11 cellular contexts compared by ENCODE assay signal in the genomic region with DNA sequence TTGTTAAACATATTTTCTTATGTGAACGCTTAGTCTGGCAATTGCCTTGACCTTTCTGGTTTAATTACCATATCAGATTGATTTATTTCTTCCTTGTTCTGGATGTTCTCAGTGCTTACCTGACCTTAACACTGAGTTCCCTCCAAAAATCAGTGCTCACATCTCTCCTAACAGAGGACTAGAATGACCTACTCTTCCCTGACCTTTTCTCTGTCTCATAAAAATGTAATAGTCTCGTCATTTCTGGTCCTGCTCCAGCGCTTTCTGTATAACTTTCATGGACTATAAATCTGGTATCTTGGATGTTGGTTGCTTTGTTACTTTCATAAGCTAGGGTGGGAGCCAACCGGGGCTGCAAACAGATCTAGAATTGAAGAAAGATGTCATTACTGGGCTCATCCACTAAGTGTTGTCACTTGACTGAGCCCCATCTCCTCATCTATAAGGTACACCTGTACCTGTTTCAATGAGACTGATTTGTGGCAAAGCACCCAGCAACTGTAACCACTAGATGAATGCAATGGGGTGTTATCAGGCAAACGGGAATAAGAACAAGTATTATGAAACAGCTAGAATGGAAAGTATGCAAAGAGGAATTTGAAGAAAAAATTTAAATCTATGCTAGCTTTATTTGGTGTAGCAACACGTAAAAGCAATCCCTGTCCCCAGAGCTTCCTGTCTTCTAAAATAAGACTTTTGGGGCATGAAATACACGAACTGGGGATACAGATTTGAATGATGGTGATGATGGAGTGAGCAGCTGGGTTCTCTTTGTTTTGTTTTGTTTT. TPM values are rescaled to one million over a fixed set of nuclear protein-coding genes. Genes with fewer than 3 reads are reported as not detected.
DNase-seq lines count a peak whose midpoint lies in the region; ATAC-seq and TF ChIP-seq lines count a peak whose summit lies in the region.
"Had no signal": no experiment of that assay in that cellular context is flagged by ENCODE, and none has a peak within 500 bp of the region (broad histone marks: within the 10 kb centered on the region; RNA-seq: fewer than 3 reads in every experiment).

No MANE protein-coding gene starts in this region.

- no peaks in the 10 kb centered on the region for H3K9me3 Mint-ChIP-seq in activated naive CD8-positive, alpha-beta T cell treated with anti-CD3 and anti-CD28 coated beads, Interleukin-2, amount 50 U/mL, for 24 hours

- H3K36me3 Mint-ChIP-seq in activated naive CD8-positive, alpha-beta T cell treated with anti-CD3 and anti-CD28 coated beads, Interleukin-2, amount 50 U/mL, for 24 hours (ENCODE audit: low read depth) = no peaks in the 10 kb centered on the region

- in situ Hi-C loops in G401 (cut with HindIII; ENCODE audit: low sequenced_read_pairs) = no loop called here

- no peak for TF ChIP-seq POLR2A in vagina (IDR thresholded peaks at IDR 0.05)

- TF ChIP-seq CTCF in right atrium auricular region (IDR thresholded peaks at IDR 0.05) (no peak), lower lobe of right lung (IDR thresholded peaks at IDR 0.05) (no peak), vagina (IDR thresholded peaks at IDR 0.05) (no peak)

- intact Hi-C loops in left cardiac atrium (cut with DNase I) = no loop called here
- intact Hi-C loops in lower lobe of right lung (cut with DNase I) = no loop called here
- intact Hi-C loops in vagina (cut with DNase I) = no loop called here

- H3K36me3 ChIP-seq in right atrium auricular region (no peaks in the 10 kb centered on the region), lower lobe of right lung (no peaks in the 10 kb centered on the region), vagina (no peaks in the 10 kb centered on the region)
- H3K36me3 ChIP-seq: cardiac muscle cell had no signal

- H3K9me3 ChIP-seq in right atrium auricular region (no peaks in the 10 kb centered on the region), lower lobe of right lung (no peaks in the 10 kb centered on the region), vagina (no peaks in the 10 kb centered on the region)

- H3K27me3 ChIP-seq in right atrium auricular region (no peaks in the 10 kb centered on the region), lower lobe of right lung (ENCODE audit: low read depth) (peaks cover 17% of the 10 kb centered on the region), vagina (no peaks in the 10 kb centered on the region)
- H3K27me3 ChIP-seq: cardiac muscle cell had no signal

- H3K4me3 Mint-ChIP-seq in activated naive CD8-positive, alpha-beta T cell treated with anti-CD3 and anti-CD28 coated beads, Interleukin-2, amount 50 U/mL, for 24 hours = peak overlapping the region; percentile 19

- DNase-seq in right atrium auricular region (ENCODE audit: low spot score) (no peak), left cardiac atrium (no peak), lower lobe of right lung (no peak), vagina (ENCODE audit: extremely low spot score in 2 of 2) (no peak), HPDE6-E6E7 (ENCODE audit: extremely low spot score) (no peak), mucosa of gallbladder (ENCODE audit: low spot score) (no peak), G401 (ENCODE audit: low spot score) (no peak)
- no peak for DNase-seq in activated naive CD8-positive, alpha-beta T cell treated with anti-CD3 and anti-CD28 coated beads, Interleukin-2, amount 50 U/mL, for 24 hours

- H3K4me1 Mint-ChIP-seq in activated naive CD8-positive, alpha-beta T cell treated with anti-CD3 and anti-CD28 coated beads, Interleukin-2, amount 50 U/mL, for 24 hours = peaks cover 38% of the 10 kb centered on the region

- no peak overlapping the region for H3K27ac Mint-ChIP-seq in activated naive CD8-positive, alpha-beta T cell treated with anti-CD3 and anti-CD28 coated beads, Interleukin-2, amount 50 U/mL, for 24 hours

- H3K4me3 ChIP-seq in right atrium auricular region (no peak overlapping the region), lower lobe of right lung (no peak overlapping the region), vagina (no peak overlapping the region)

- ATAC-seq in left cardiac atrium (no peak), lower lobe of right lung (no peak)
- no peak for ATAC-seq in activated naive CD8-positive, alpha-beta T cell treated with anti-CD3 and anti-CD28 coated beads, Interleukin-2, amount 50 U/mL, for 24 hours
- ATAC-seq: sciatic nerve had no signal

- peaks cover 38% of the 10 kb centered on the region for H3K27me3 Mint-ChIP-seq in activated naive CD8-positive, alpha-beta T cell treated with anti-CD3 and anti-CD28 coated beads, Interleukin-2, amount 50 U/mL, for 24 hours

- H3K4me1 ChIP-seq in right atrium auricular region (peaks cover 0 to 67% of the 10 kb centered on the region in 2 donors), lower lobe of right lung (peaks cover 54% of the 10 kb centered on the region), vagina (peaks cover 66% of the 10 kb centered on the region)

- peak overlapping the region; percentile 42 to 77 for H3K27ac ChIP-seq in right atrium auricular region
- peak overlapping the region; percentile 40 for H3K27ac ChIP-seq in lower lobe of right lung
- peak overlapping the region; percentile 78 for H3K27ac ChIP-seq in vagina
- H3K27ac ChIP-seq: cardiac muscle cell had no signal

RNA-seq across cellular contexts. Expression of a gene that starts 2.4 kb away (rescaled TPM):
- 10 to 100 TPM in 1 of 2 donors, 1 to 10 TPM in 1; 5.1 to 10.2 TPM for total RNA-seq in right atrium auricular region
- 10 to 100 TPM; 26.3 to 67.5 TPM for total RNA-seq in left cardiac atrium
- 82.0 TPM for total RNA-seq in lower lobe of right lung
- total RNA-seq in vagina = 25.5 TPM
- 34.5 TPM for total RNA-seq in mucosa of gallbladder
- total RNA-seq in G401 (2014; rRNA removed; shearing (Covaris generic)) = 222 and 244 TPM in 2 replicates

RNA-seq across cellular contexts. Expression of a gene that starts 13.7 kb away (rescaled TPM):
- total RNA-seq in right atrium auricular region (10 to 100 TPM; 21.8 to 28.4 TPM), left cardiac atrium (10 to 100 TPM; 44.9 to 54.1 TPM), lower lobe of right lung (63.6 TPM), vagina (9.8 TPM), mucosa of gallbladder (23.4 TPM)
- total RNA-seq in G401 (2014; rRNA removed; shearing (Covaris generic)) = 131 and 148 TPM in 2 replicates
- total RNA-seq: OCI-LY7 had no signal

RNA-seq across cellular contexts. Expression of a gene that starts 37.8 kb away (rescaled TPM):
- total RNA-seq in right atrium auricular region (1 to 10 TPM; 3.7 to 4.0 TPM), left cardiac atrium (10 to 100 TPM in 1 of 2 donors, 1 to 10 TPM in 1; 9.4 to 11.4 TPM), lower lobe of right lung (5.4 TPM), vagina (9.6 TPM), mucosa of gallbladder (7.7 TPM)
- total RNA-seq in G401 (2014; rRNA removed; shearing (Covaris generic)) = 94.5 and 105 TPM in 2 replicates

RNA-seq across cellular contexts. Expression of a gene that starts 38.1 kb away (rescaled TPM):
- total RNA-seq in right atrium auricular region (10 to 100 TPM; 43.4 to 54.7 TPM), left cardiac atrium (100 to 1,000 TPM; 112 to 114 TPM), lower lobe of right lung (104 TPM), vagina (47.9 TPM), mucosa of gallbladder (116 TPM)
- 41.4 and 66.0 TPM in 2 replicates for total RNA-seq in G401 (2014; rRNA removed; shearing (Covaris generic))
